21 cellular contexts compared by ENCODE assay signal in genomic region chr3:25335429-25335828, GRCh38.
"Had no signal": no experiment of that assay in that cellular context is flagged by ENCODE, and none has a peak within 500 bp of the region (broad histone marks: within the 10 kb centered on the region; RNA-seq: fewer than 3 reads in every experiment).

No MANE protein-coding gene starts in this region.

- H3K4me3 ChIP-seq: MG63, SJSA1, SK-N-MC had no signal

- H3K27me3 ChIP-seq: MG63, SJSA1 had no signal

- H3K9me3 ChIP-seq: MG63, SJSA1 had no signal

- DNase-seq: KBM-7, MG63, NCI-H1048, NCI-H1105, NCI-H1417, NCI-H1436 treated with DMSO at 0.1 percent for 48 hours, NCI-H1694, NCI-H187 treated with DMSO at 0.1 percent for 48 hours, NCI-H2029 treated with DMSO at 0.1 percent for 48 hours, NCI-H2171 treated with DMSO at 0.1 percent for 48 hours, NCI-H345, NCI-H446 treated with DMSO at 0.1 percent for 48 hours, NCI-H510A treated with DMSO at 0.1 percent for 48 hours, NCI-H526, NCI-H748 treated with DMSO at 0.1 percent for 48 hours, Right ventricle myocardium superior, RPMI8226, SIG-M5, SW 1271 had no signal

- H3K27ac ChIP-seq: SJSA1, SK-N-MC had no signal

- H3K36me3 ChIP-seq: MG63, SJSA1 had no signal
